In the genomic region with DNA sequence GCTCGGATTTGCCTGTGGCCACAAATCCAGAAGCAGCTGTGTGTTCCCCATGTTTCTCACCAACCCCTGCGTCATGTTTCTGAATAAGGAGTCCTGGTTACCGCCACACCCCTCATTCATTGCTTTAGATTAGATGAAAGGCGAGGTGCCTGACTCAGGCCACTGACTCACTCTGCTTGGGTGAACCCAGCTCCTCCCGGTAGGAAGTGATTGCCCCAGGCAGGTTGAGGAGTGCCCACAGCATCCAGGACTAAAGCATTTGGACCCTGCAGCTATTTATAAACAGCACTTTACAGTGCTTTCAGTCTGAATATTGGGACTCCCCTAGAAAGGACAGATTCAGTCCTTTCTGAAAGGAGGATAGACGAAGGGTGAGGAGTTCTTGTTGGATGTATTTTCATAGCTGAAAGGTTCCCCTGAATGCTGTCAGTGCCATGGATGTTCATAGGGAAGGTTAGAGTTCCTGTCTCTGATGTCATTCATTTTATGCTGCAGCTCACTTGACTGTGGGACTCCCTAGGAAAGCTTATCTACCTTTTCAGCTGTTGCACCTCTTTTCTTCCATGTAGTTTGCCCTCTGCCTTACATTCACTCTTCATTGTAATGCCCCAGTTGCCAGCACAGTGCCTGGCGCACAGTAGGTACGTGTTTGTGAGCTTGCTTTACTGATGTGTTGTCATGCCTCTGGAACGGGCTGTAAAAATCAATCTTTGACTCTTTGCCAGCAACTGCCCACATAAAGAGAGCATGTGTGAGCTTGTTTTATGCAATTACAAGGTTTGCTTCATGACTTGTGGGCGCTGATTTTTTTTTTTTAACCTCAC, we compare ENCODE assay signal across 8 cellular contexts. TPM values are rescaled to one million over a fixed set of nuclear protein-coding genes. Genes with fewer than 3 reads are reported as not detected.
DNase-seq lines count a peak whose midpoint lies in the region; ATAC-seq and TF ChIP-seq lines count a peak whose summit lies in the region.

No MANE protein-coding gene starts in this region.

- H3K9ac ChIP-seq in BLaER1 treated with 17β-estradiol and CSF1 and Interleukin-3, amounts not matched to agents 10 nM and 100 nM, result no peak overlapping the region

- H3K4me3 ChIP-seq in BLaER1 treated with 17β-estradiol and CSF1 and Interleukin-3, amounts not matched to agents 10 nM and 100 nM, result no peak overlapping the region
- H3K4me3 ChIP-seq in left ventricle myocardium inferior, result no peak overlapping the region

- H3K4me1 Mint-ChIP-seq in activated T-cell treated with anti-CD3 and anti-CD28 coated beads, Interleukin-2, amount 50 U/mL, for 24 hours (ENCODE audit: low read depth), result peaks cover 51% of the 10 kb centered on the region

- H3K9me3 ChIP-seq in BLaER1 treated with 17β-estradiol and CSF1 and Interleukin-3, amounts not matched to agents 10 nM and 100 nM (replicated peaks in 1 of 11), result no peaks in the 10 kb centered on the region
- H3K9me3 ChIP-seq in left ventricle myocardium inferior (replicated peaks), result no peaks in the 10 kb centered on the region

- H3K27me3 ChIP-seq in BLaER1 treated with 17β-estradiol and CSF1 and Interleukin-3, amounts not matched to agents 10 nM and 100 nM, result peaks cover 0 to 35% (median 0%) of the 10 kb centered on the region in 11 experiments; a peak in 3 of 22 replicates
- no peaks in the 10 kb centered on the region for H3K27me3 ChIP-seq in left ventricle myocardium inferior (ENCODE audit: low read depth)

- H3K9me3 Mint-ChIP-seq in activated T-cell treated with anti-CD3 and anti-CD28 coated beads, Interleukin-2, amount 50 U/mL, for 24 hours, result no peaks in the 10 kb centered on the region

- H3K4me2 ChIP-seq in BLaER1 treated with 17β-estradiol and CSF1 and Interleukin-3, amounts not matched to agents 10 nM and 100 nM, result peak overlapping the region in 10 of 11 experiments; percentile 4 to 66 (median 50); a peak in 18 of 22 replicates

- peaks cover 30 to 60% (median 55%) of the 10 kb centered on the region in 10 experiments for H3K4me1 ChIP-seq in BLaER1 treated with 17β-estradiol and CSF1 and Interleukin-3, amounts not matched to agents 10 nM and 100 nM
- peaks cover 88% of the 10 kb centered on the region for H3K4me1 ChIP-seq in left ventricle myocardium inferior

- H3K36me3 ChIP-seq in BLaER1 treated with 17β-estradiol and CSF1 and Interleukin-3, amounts not matched to agents 10 nM and 100 nM, result no peaks in the 10 kb centered on the region
- H3K36me3 ChIP-seq in left ventricle myocardium inferior, result no peaks in the 10 kb centered on the region

- H3K27me3 Mint-ChIP-seq in activated T-cell treated with anti-CD3 and anti-CD28 coated beads, Interleukin-2, amount 50 U/mL, for 24 hours, result no peaks in the 10 kb centered on the region

- H3K36me3 Mint-ChIP-seq in activated T-cell treated with anti-CD3 and anti-CD28 coated beads, Interleukin-2, amount 50 U/mL, for 24 hours (ENCODE audit: low read depth), result peaks cover 2% of the 10 kb centered on the region

- no peak overlapping the region for H3K27ac ChIP-seq in BLaER1 treated with 17β-estradiol and CSF1 and Interleukin-3, amounts not matched to agents 10 nM and 100 nM
- H3K27ac ChIP-seq in left ventricle myocardium inferior (replicated peaks), result peak overlapping the region; percentile 20

- DNase-seq in M059J (ENCODE audit: low read depth) (peak; percentile 99), left ventricle myocardium inferior (no peak), anterior cingulate cortex (lab: John Stamatoyannopoulos, UW) (no peak)
- peak; percentile 64 for DNase-seq in activated T-cell treated with anti-CD3 and anti-CD28 coated beads, Interleukin-2, amount 50 U/mL, for 24 hours
- peak in 2 of 3 donors; percentile 49 to 60 for DNase-seq in stimulated activated CD4-positive, alpha-beta T cell treated with anti-CD3 and anti-CD28 coated beads, TNF-alpha, amount 100 ng/mL, for 48 hours (ENCODE audit: low read depth in 3 of 3)

- H3K4me3 Mint-ChIP-seq in activated T-cell treated with anti-CD3 and anti-CD28 coated beads, Interleukin-2, amount 50 U/mL, for 24 hours, result peak overlapping the region; percentile 64

- H3K27ac Mint-ChIP-seq in activated T-cell treated with anti-CD3 and anti-CD28 coated beads, Interleukin-2, amount 50 U/mL, for 24 hours, result peak overlapping the region; percentile 88

- ATAC-seq in HG03342 (IDR thresholded peaks at IDR 0.05; ENCODE audit: unreplicated experiment), result no peak
- ATAC-seq in GM18498 (IDR thresholded peaks at IDR 0.05; ENCODE audit: unreplicated experiment), result no peak

- intact Hi-C loops in left ventricle myocardium inferior (cut with micrococcal nuclease), result no loop called here

- TF ChIP-seq CTCF in left ventricle myocardium inferior (IDR thresholded peaks at IDR 0.05; ENCODE audit: borderline replicate concordance), result no peak

- H4K20me1 ChIP-seq in BLaER1 treated with 17β-estradiol and CSF1 and Interleukin-3, amounts not matched to agents 10 nM and 100 nM, result peaks cover 0 to 18% (median 0%) of the 10 kb centered on the region in 11 experiments; a peak in 7 of 22 replicates

RNA-seq across cellular contexts. Expression of gene ITGA6, which starts 14.9 kb away (rescaled TPM):
- 31.7 and 47.7 TPM in 2 replicates for total RNA-seq in M059J (2014; rRNA removed; shearing (Covaris generic))
- total RNA-seq in left ventricle myocardium inferior, result 42.0 TPM

Comparison
In these comparisons a context has a peak if more than half of its experiments do, and no peak if none do; other contexts are left out.
1. DNase-seq: peak in M059J (single experiment), activated T-cell treated with anti-CD3 and anti-CD28 coated beads, Interleukin-2, amount 50 U/mL, for 24 hours (single experiment) and stimulated activated CD4-positive, alpha-beta T cell treated with anti-CD3 and anti-CD28 coated beads, TNF-alpha, amount 100 ng/mL, for 48 hours (2 of 3); none in left ventricle myocardium inferior (single experiment) and anterior cingulate cortex (0 of 58).